Comparison of ENCODE assay signal across 10 cellular contexts in genomic region chr18:1624612-1625011, GRCh38.
"Had no signal": no experiment of that assay in that cellular context is flagged by ENCODE, and none has a peak within 500 bp of the region (broad histone marks: within the 10 kb centered on the region; RNA-seq: fewer than 3 reads in every experiment).

No MANE protein-coding gene starts in this region.

- ATAC-seq: GM23338 had no signal

- H3K4me3 ChIP-seq: GM23338 had no signal

- DNase-seq: H9, HCEC 1CT, IMR-90, Karpas-422, KBM-7 had no signal

- H3K27ac ChIP-seq: KMS-11 had no signal

- H3K4me2 ChIP-seq: GM23338, KMS-11 had no signal

- H2AFZ ChIP-seq: GM23338 had no signal

- FAIRE-seq: H1, H54, HTR-8/SVneo had no signal

- H3K9ac ChIP-seq: KMS-11 had no signal
